ENCODE assay signal across 1 cellular context in the genomic region with DNA sequence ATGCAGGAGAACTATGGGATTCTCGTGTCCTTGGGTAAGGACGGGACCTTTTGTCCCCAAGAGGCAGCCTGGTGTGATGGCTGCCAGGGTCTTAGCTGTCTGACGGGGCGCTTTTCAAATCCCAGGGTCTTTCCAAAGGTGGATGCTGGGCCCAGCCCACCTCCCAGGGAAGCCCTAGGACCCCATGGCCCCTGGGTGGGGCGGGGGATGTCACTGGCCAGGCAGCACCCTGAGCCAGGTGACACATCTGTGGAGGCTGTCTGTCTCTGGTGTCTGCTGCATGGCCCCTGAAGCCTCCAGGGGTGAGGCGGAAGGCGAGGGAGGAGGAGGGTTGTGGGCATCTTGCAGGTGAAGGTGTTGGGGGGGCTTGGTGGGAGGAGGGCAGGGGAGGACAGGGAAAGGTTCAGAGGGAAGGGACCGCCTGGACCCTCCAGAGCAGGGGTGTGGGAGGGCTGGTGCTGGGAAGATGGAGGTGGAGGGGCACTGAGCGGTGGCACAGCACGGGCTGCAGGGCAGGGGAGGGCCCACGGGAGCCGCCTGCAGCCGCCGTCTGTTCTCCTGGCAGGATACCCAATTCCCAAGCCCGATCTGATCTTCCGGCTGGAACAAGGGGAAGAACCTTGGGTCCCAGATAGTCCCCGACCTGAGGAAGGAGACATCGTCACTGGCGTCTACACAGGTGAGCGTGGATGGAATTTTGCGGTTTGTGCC.
TF ChIP-seq lines count a peak whose summit lies in the region.

No MANE protein-coding gene starts in this region.

TF ChIP-seq in K562, 482 proteins besides CTCF, POLR2A, EP300 and RAD21:
- TF ChIP-seq POLR2G (IDR thresholded peaks at IDR 0.05; ENCODE audit: low read depth, low read length) (peak; percentile 15; the same call in 1 of the 2 replicates), ZNF76 (CRISPR knock-in tag; IDR thresholded peaks at IDR 0.05; ENCODE audit: borderline replicate concordance) (no peak), RBFOX2 (IDR thresholded peaks at IDR 0.05; ENCODE audit: low read depth, low read length) (peak; percentile 48; the same call in 1 of the 2 replicates)
